34 cellular contexts compared by ENCODE assay signal in the genomic region with DNA sequence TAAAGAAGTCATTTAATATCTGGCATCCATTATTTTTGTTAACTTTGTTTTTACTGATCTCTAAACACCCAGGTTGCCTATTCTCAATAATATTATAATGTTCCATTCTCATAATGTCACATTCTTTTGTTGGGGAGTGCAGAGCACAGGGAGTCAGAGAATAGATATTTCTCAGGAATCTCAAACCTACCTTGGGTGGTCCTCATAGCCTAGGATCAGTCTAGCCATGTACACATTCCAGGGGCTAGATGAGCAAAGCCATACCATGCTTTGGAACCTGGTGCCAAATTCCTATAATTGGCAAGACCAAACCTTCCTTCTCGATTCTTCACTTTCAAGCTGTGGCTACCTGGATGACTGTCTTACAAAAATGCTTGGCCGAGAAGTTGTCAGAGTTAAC.
"Had no signal": no experiment of that assay in that cellular context is flagged by ENCODE, and none has a peak within 500 bp of the region (broad histone marks: within the 10 kb centered on the region; RNA-seq: fewer than 3 reads in every experiment).

No MANE protein-coding gene starts in this region.

- H3K4me1 ChIP-seq: adrenal gland, ascending aorta, body of pancreas, breast epithelium had no signal

- H3K36me3 ChIP-seq: adrenal gland, ascending aorta, brain microvascular endothelial cell, breast epithelium, cardiac muscle cell had no signal

- H3K27me3 ChIP-seq: adrenal gland, ascending aorta, body of pancreas, brain microvascular endothelial cell, breast epithelium, cardiac muscle cell had no signal

- FAIRE-seq: astrocyte, bronchial epithelial cell had no signal

- H3K9me3 ChIP-seq: adrenal gland, ascending aorta, body of pancreas, breast epithelium had no signal

- ATAC-seq: activated naive CD4-positive, alpha-beta T cell treated with anti-CD3 and anti-CD28 coated beads, Interleukin-2, amount 50 U/mL, for 72 hours; activated naive CD8-positive, alpha-beta T cell treated with anti-CD3 and anti-CD28 coated beads, Interleukin-2, amount 50 U/mL, for 24 hours; activated T-cell treated with anti-CD3 and anti-CD28 coated beads, Interleukin-2, amount 50 U/mL, for 4 hours; activated T-cell treated with anti-CD3 and anti-CD28 coated beads, Interleukin-2, amount 50 U/mL, for 72 hours; activated T-helper 17 cell treated with anti-CD3 and anti-CD28 coated beads, Interleukin-2, amount 50 U/mL, for 72 hours; body of pancreas had no signal

- H3K4me3 ChIP-seq: adrenal gland, ascending aorta, body of pancreas, breast epithelium, cardiac muscle cell had no signal

- DNase-seq: activated effector memory CD4-positive, alpha-beta T cell treated with anti-CD3 and anti-CD28 coated beads, Interleukin-2, amount 50 U/mL, for 16 hours; activated effector memory CD4-positive, alpha-beta T cell treated with Interleukin-2 at 50 U/mL for 16 hours; activated gamma-delta T cell; activated gamma-delta T cell treated with Interleukin-2 at 50 U/mL for 16 hours; activated naive CD4-positive, alpha-beta T cell; activated naive CD4-positive, alpha-beta T cell treated with anti-CD3 and anti-CD28 coated beads for 36 hours; activated naive CD4-positive, alpha-beta T cell treated with anti-CD3 and anti-CD28 coated beads, Interleukin-2, amount 10 ng/mL, durations not matched to agents 7 days and 5 days; activated naive CD4-positive, alpha-beta T cell treated with anti-CD3 and anti-CD28 coated beads, Interleukin-2, amount 50 U/mL, for 16 hours; activated naive CD4-positive, alpha-beta T cell treated with Interleukin-2 at 50 U/mL for 16 hours; activated naive CD8-positive, alpha-beta T cell treated with anti-CD3 and anti-CD28 coated beads for 36 hours; activated naive CD8-positive, alpha-beta T cell treated with anti-CD3 and anti-CD28 coated beads, Interleukin-2, amount 10 ng/mL, durations not matched to agents 7 days and 5 days; activated naive CD8-positive, alpha-beta T cell treated with anti-CD3 and anti-CD28 coated beads, Interleukin-2, amount 50 U/mL, for 24 hours; activated T-cell treated with anti-CD3 and anti-CD28 coated beads, Interleukin-2, amount 50 U/mL, for 1 hour; activated T-cell treated with anti-CD3 and anti-CD28 coated beads, Interleukin-2, amount 50 U/mL, for 24 hours; activated T-cell treated with anti-CD3 and anti-CD28 coated beads, Interleukin-2, amount 50 U/mL, for 4 hours; activated T-cell treated with anti-CD3 and anti-CD28 coated beads, Interleukin-2, amount 50 U/mL, for 48 hours; activated T-cell treated with anti-CD3 and anti-CD28 coated beads, Interleukin-2, amount 50 U/mL, for 72 hours; adrenal gland; amniotic stem cell; amygdala; anterior cingulate cortex; aorta; body of pancreas; brain microvascular endothelial cell; caudate nucleus; central memory CD4-positive, alpha-beta T cell; cerebellar nuclear complex had no signal

- H3K27ac ChIP-seq: adrenal gland, ascending aorta, body of pancreas, brain microvascular endothelial cell, breast epithelium, cardiac muscle cell had no signal
